ENCODE assay signal across 13 cellular contexts in genomic region chr21:35428927-35429326, GRCh38.
DNase-seq lines count a peak whose midpoint lies in the region; ATAC-seq and TF ChIP-seq lines count a peak whose summit lies in the region.
"Had no signal": no experiment of that assay in that cellular context is flagged by ENCODE, and none has a peak within 500 bp of the region (broad histone marks: within the 10 kb centered on the region; RNA-seq: fewer than 3 reads in every experiment).

No MANE protein-coding gene starts in this region.

- 32 to 47% (median 37%) methylated on average over 1 of the region's 1 CpG for WGBS in heart left ventricle, 4 donors

- DNase-seq in Right ventricle myocardium inferior (ENCODE audit: missing footprints), result no peak
- DNase-seq in cardiac septum (ENCODE audit: low spot score), result no peak
- no peak for DNase-seq in heart left ventricle
- no peak for DNase-seq in upper lobe of right lung
- no peak for DNase-seq in DMS53 treated with DMSO at 0.1 percent for 48 hours (lab: John Stamatoyannopoulos, UW; ENCODE audit: unreplicated experiment)
- no peak for DNase-seq in effector memory CD4-positive, alpha-beta T cell
- DNase-seq: midbrain, NCI-H69, PC-3 had no signal

- H3K9me3 ChIP-seq in heart left ventricle, result peaks cover 0 to 31% (median 14%) of the 10 kb centered on the region in 12 donors
- H3K9me3 ChIP-seq in neutrophil, result no peaks in the 10 kb centered on the region
- no peaks in the 10 kb centered on the region for H3K9me3 ChIP-seq in upper lobe of right lung
- H3K9me3 ChIP-seq in effector memory CD4-positive, alpha-beta T cell (ENCODE audit: control insufficient read depth, low read length), result no peaks in the 10 kb centered on the region
- H3K9me3 ChIP-seq: vagina had no signal

- peaks cover 0 to 28% (median 7%) of the 10 kb centered on the region in 12 donors for H3K4me1 ChIP-seq in heart left ventricle
- H3K4me1 ChIP-seq in neutrophil (ENCODE audit: control insufficient read depth in 1 of 2, insufficient read depth in 1 of 2, low read depth in 1 of 2, low read length in 1 of 2), result peaks cover 31 to 36% of the 10 kb centered on the region in 2 experiments
- no peaks in the 10 kb centered on the region for H3K4me1 ChIP-seq in upper lobe of right lung
- H3K4me1 ChIP-seq in effector memory CD4-positive, alpha-beta T cell (ENCODE audit: control insufficient read depth, insufficient read depth, low read length, poor library complexity, severe bottlenecking), result peaks cover 5% of the 10 kb centered on the region

- H3K27ac ChIP-seq in heart left ventricle, result peak overlapping the region in 8 of 12 donors; percentile 7 to 76 (median 58)
- peak overlapping the region; percentile 63 for H3K27ac ChIP-seq in neutrophil
- peak overlapping the region; percentile 7 for H3K27ac ChIP-seq in upper lobe of right lung
- H3K27ac ChIP-seq in effector memory CD4-positive, alpha-beta T cell (ENCODE audit: insufficient read depth, low read length, poor library complexity, severe bottlenecking), result no peak overlapping the region
- H3K27ac ChIP-seq: vagina had no signal

- TF ChIP-seq CTCF in heart left ventricle (IDR thresholded peaks at IDR 0.05) (no peak), neutrophil (IDR thresholded peaks at IDR 0.05) (no peak), upper lobe of right lung (IDR thresholded peaks at IDR 0.05) (no peak)

- H3K36me3 ChIP-seq in heart left ventricle, result no peaks in the 10 kb centered on the region
- no peaks in the 10 kb centered on the region for H3K36me3 ChIP-seq in neutrophil
- H3K36me3 ChIP-seq in upper lobe of right lung, result no peaks in the 10 kb centered on the region
- no peaks in the 10 kb centered on the region for H3K36me3 ChIP-seq in effector memory CD4-positive, alpha-beta T cell (ENCODE audit: control insufficient read depth, insufficient read depth, low read length)
- H3K36me3 ChIP-seq: vagina had no signal

- TF ChIP-seq POLR2A in heart left ventricle (IDR thresholded peaks at IDR 0.05), result no peak

- peak; percentile 43 for ATAC-seq in Right ventricle myocardium inferior
- ATAC-seq in heart left ventricle, result peak; percentile 44 to 77 (median 58)
- ATAC-seq in upper lobe of right lung, result no peak
- ATAC-seq in HG03565 (IDR thresholded peaks at IDR 0.05; ENCODE audit: unreplicated experiment), result no peak
- ATAC-seq: PC-3; stimulated activated memory B cell treated with anti-CD40 and anti-IgM and Interleukin-4, amounts not matched to agents 10 μg/mL and 1 μg/mL and 100 μg/mL, for 72 hours had no signal

- peaks cover 0 to 26% (median 6%) of the 10 kb centered on the region in 9 donors for H3K27me3 ChIP-seq in heart left ventricle
- no peaks in the 10 kb centered on the region for H3K27me3 ChIP-seq in neutrophil
- peaks cover 4% of the 10 kb centered on the region for H3K27me3 ChIP-seq in upper lobe of right lung
- H3K27me3 ChIP-seq in effector memory CD4-positive, alpha-beta T cell (replicated peaks; ENCODE audit: control insufficient read depth, insufficient read depth, low read length, poor library complexity, severe bottlenecking), result no peaks in the 10 kb centered on the region
- H3K27me3 ChIP-seq: vagina had no signal

- intact Hi-C loops in Right ventricle myocardium inferior (cut with DNase I) (no loop called here), cardiac septum (cut with DNase I) (loop anchor here (5.0 to 10.0 kb wide), 3 partner anchors 133 to 222 kb away; no protein-coding TSS in a partner anchor), heart left ventricle (cut with DNase I) (no loop called here), upper lobe of right lung (cut with DNase I) (no loop called here)

- no peak overlapping the region for H3K4me3 ChIP-seq in heart left ventricle
- peak overlapping the region in 1 of 2 experiments; percentile 9 for H3K4me3 ChIP-seq in neutrophil (ENCODE audit: low read depth in 1 of 2, low read length in 1 of 2)
- H3K4me3 ChIP-seq in upper lobe of right lung, result no peak overlapping the region
- H3K4me3 ChIP-seq in effector memory CD4-positive, alpha-beta T cell (ENCODE audit: insufficient read depth, low read depth, low read length, poor library complexity, severe bottlenecking), result no peak overlapping the region
- H3K4me3 ChIP-seq: vagina had no signal

Comparison
In these comparisons a context has a peak if more than half of its experiments do, and no peak if none do; other contexts are left out.
1. ATAC-seq: peak in Right ventricle myocardium inferior (single experiment) and heart left ventricle (4 of 4); none in upper lobe of right lung (single experiment) and HG03565 (single experiment).